Comparison of ENCODE assay signal across 8 cellular contexts in the genomic region with DNA sequence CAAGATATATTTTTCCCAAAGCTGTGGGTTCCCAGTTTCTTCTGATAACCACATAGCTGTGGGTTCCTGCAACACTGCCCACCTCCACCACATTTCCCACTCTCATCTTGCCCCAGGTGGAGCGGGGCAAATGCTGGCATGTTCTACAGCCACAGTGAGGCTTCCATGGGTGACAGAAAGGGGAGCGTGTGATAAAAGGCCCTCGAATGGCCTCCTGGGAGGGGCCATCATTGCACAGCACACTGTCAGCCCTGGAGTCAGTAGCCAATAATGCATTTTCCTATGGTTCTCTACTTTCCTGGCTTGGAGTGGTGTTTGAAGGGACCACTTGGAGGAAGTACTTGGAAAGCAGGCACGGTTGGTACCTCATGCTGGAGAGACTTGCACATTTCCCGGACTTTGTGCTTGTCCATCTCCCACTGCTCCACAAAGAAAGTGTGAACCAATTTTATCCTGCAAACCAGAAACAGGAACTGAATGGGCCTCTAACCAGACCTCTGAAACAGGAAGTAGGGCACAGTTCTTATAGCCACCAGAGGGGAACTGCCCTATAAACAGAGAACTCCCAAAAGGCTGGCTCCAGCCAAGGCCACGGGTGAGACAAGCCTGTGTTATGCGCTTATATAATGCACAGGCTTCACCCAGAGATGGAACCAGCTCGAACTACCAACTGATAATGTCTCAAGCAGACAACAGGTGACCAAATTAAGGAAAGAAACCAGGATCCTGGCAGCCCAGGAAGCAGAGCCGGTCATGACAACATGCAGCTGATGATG. TPM values are rescaled to one million over a fixed set of nuclear protein-coding genes. Genes with fewer than 3 reads are reported as not detected.
DNase-seq lines count a peak whose midpoint lies in the region; ATAC-seq and TF ChIP-seq lines count a peak whose summit lies in the region.

No MANE protein-coding gene starts in this region.

- no peaks in the 10 kb centered on the region for H3K27me3 ChIP-seq in HAP-1 (ENCODE audit: low read depth)

- CTCF ChIA-PET in Calu3 (lab: Charles Lee) = interaction anchor here (0.6 kb wide), 1 partner anchor 65 kb away, joined by 3 read pairs; no protein-coding TSS in a partner anchor

- H3K27me3 Mint-ChIP-seq in Calu3 (ENCODE audit: unreplicated experiment) = no peaks in the 10 kb centered on the region
- H3K27me3 Mint-ChIP-seq in activated naive CD8-positive, alpha-beta T cell treated with anti-CD3 and anti-CD28 coated beads, Interleukin-2, amount 50 U/mL, for 24 hours = no peaks in the 10 kb centered on the region

- intact Hi-C loops in Calu3 (cut with micrococcal nuclease; ENCODE audit: unreplicated experiment) = loop anchor here (5.0 kb wide), 1 partner anchor 106 kb away; no protein-coding TSS in a partner anchor

- TF ChIP-seq CTCF in Calu3 (IDR thresholded peaks at IDR 0.05; ENCODE audit: unreplicated experiment) = no peak

- in situ Hi-C loops in HAP-1 (cut with MboI; ENCODE audit: low sequenced_read_pairs) = loop anchor here (25.0 kb wide), 1 partner anchor 496 kb away; the partner anchor contains the start of gene BCLAF1

- H3K4me3 ChIP-seq in HAP-1 = no peak overlapping the region

- ATAC-seq in GM19463 (IDR thresholded peaks at IDR 0.05; ENCODE audit: unreplicated experiment) (peak; percentile 69), HG03469 (IDR thresholded peaks at IDR 0.05; ENCODE audit: unreplicated experiment) (peak; percentile 52)
- peak; percentile 48 for ATAC-seq in activated naive CD8-positive, alpha-beta T cell treated with anti-CD3 and anti-CD28 coated beads, Interleukin-2, amount 50 U/mL, for 24 hours

- H3K9me3 Mint-ChIP-seq in Calu3 (ENCODE audit: low read depth, unreplicated experiment) = no peaks in the 10 kb centered on the region
- H3K9me3 Mint-ChIP-seq in activated naive CD8-positive, alpha-beta T cell treated with anti-CD3 and anti-CD28 coated beads, Interleukin-2, amount 50 U/mL, for 24 hours = no peaks in the 10 kb centered on the region

- DNase-seq in Calu3 (no peak), pons (ENCODE audit: low spot score) (peak; percentile 79), HPDE6-E6E7 (ENCODE audit: extremely low spot score) (no peak), HAP-1 (ENCODE audit: low spot score in 2 of 2) (no peak)
- peak; percentile 30 for DNase-seq in activated naive CD8-positive, alpha-beta T cell treated with anti-CD3 and anti-CD28 coated beads, Interleukin-2, amount 50 U/mL, for 24 hours
- DNase-seq in activated naive CD4-positive, alpha-beta T cell treated with Interleukin-2 at 50 U/mL for 16 hours = no peak

- no peaks in the 10 kb centered on the region for H3K36me3 ChIP-seq in HAP-1 (replicated peaks)

- no peaks in the 10 kb centered on the region for H3K9me3 ChIP-seq in HAP-1

- peak overlapping the region; percentile 66 for H3K27ac Mint-ChIP-seq in Calu3 (ENCODE audit: unreplicated experiment)
- peak overlapping the region; percentile 73 for H3K27ac Mint-ChIP-seq in activated naive CD8-positive, alpha-beta T cell treated with anti-CD3 and anti-CD28 coated beads, Interleukin-2, amount 50 U/mL, for 24 hours

- peaks cover 14% of the 10 kb centered on the region for H3K36me3 Mint-ChIP-seq in Calu3 (ENCODE audit: insufficient read depth, unreplicated experiment)
- H3K36me3 Mint-ChIP-seq in activated naive CD8-positive, alpha-beta T cell treated with anti-CD3 and anti-CD28 coated beads, Interleukin-2, amount 50 U/mL, for 24 hours (ENCODE audit: low read depth) = peaks cover 5% of the 10 kb centered on the region

- no TSS peak for BruUV-seq in Calu3 (replicated peaks; lab: Mats Ljungman, UMichigan)

- peak overlapping the region; percentile 55 for H3K4me3 Mint-ChIP-seq in Calu3 (ENCODE audit: low read depth, unreplicated experiment)
- peak overlapping the region; percentile 66 for H3K4me3 Mint-ChIP-seq in activated naive CD8-positive, alpha-beta T cell treated with anti-CD3 and anti-CD28 coated beads, Interleukin-2, amount 50 U/mL, for 24 hours

- peaks cover 24% of the 10 kb centered on the region for H3K4me1 ChIP-seq in HAP-1

- peaks cover 31% of the 10 kb centered on the region for H3K4me1 Mint-ChIP-seq in Calu3 (ENCODE audit: low read depth, unreplicated experiment)
- H3K4me1 Mint-ChIP-seq in activated naive CD8-positive, alpha-beta T cell treated with anti-CD3 and anti-CD28 coated beads, Interleukin-2, amount 50 U/mL, for 24 hours = peaks cover 71% of the 10 kb centered on the region

RNA-seq across cellular contexts. Expression of gene MAP3K5, which starts 8.6 kb away (rescaled TPM):
- total RNA-seq in Calu3 (2022) = 15.3 and 15.8 TPM in 2 replicates

RNA-seq across cellular contexts. Expression of gene PEX7, which starts 38.7 kb away (rescaled TPM):
- 3.9 and 5.1 TPM in 2 replicates for total RNA-seq in Calu3 (2022)

Comparison
In these comparisons a context has a peak if more than half of its experiments do, and no peak if none do; other contexts are left out.
1. DNase-seq: peak in activated naive CD8-positive, alpha-beta T cell treated with anti-CD3 and anti-CD28 coated beads, Interleukin-2, amount 50 U/mL, for 24 hours (single experiment) and pons (single experiment); none in Calu3 (single experiment), HPDE6-E6E7 (single experiment), HAP-1 (0 of 2) and activated naive CD4-positive, alpha-beta T cell treated with Interleukin-2 at 50 U/mL for 16 hours (single experiment).
2. Peak in every context shown above with its lines, with median percentiles within 50 percentile points of each other: ATAC-seq.